In genomic region chr4:174996079-174996478, GRCh38 we compare ENCODE assay signal across 14 cellular contexts.
"Had no signal": no experiment of that assay in that cellular context is flagged by ENCODE, and none has a peak within 500 bp of the region (broad histone marks: within the 10 kb centered on the region; RNA-seq: fewer than 3 reads in every experiment).

No MANE protein-coding gene starts in this region.

- H3K9me3 ChIP-seq: esophagus muscularis mucosa, right atrium auricular region, tibial artery, uterus had no signal

- H3K36me3 ChIP-seq: esophagus muscularis mucosa, right atrium auricular region, tibial artery, uterus had no signal

- H3K4me1 ChIP-seq: esophagus muscularis mucosa, right atrium auricular region, tibial artery, uterus had no signal

- H3K27me3 ChIP-seq: esophagus muscularis mucosa, right atrium auricular region, tibial artery, uterus had no signal

- H3K27ac ChIP-seq: esophagus muscularis mucosa, right atrium auricular region, skin epidermis, tibial artery, uterus had no signal

- ATAC-seq: left colon; natural killer cell treated with Interleukin-12 subunit alpha and Interleukin-12 subunit beta and Interleukin-15 and Interleukin-18, amount 100 ng/mL, for 72 hours had no signal

- H3K4me3 ChIP-seq: esophagus muscularis mucosa, right atrium auricular region, skin epidermis, tibial artery, uterus had no signal

- DNase-seq: activated CD4-positive, alpha-beta memory T cell treated with anti-CD3 and anti-CD28 coated beads, Interleukin-2, amount 10 ng/mL, durations not matched to agents 7 days and 5 days; activated gamma-delta T cell treated with Interleukin-2 at 50 U/mL for 16 hours; activated naive CD8-positive, alpha-beta T cell treated with anti-CD3 and anti-CD28 coated beads, Interleukin-2, amount 10 ng/mL, durations not matched to agents 7 days and 5 days; activated T-cell treated with anti-CD3 and anti-CD28 coated beads, Interleukin-2, amount 50 U/mL, for 48 hours; aorta; left colon; mammary epithelial cell; nucleus accumbens; tibial artery; uterus had no signal
